8 cellular contexts compared by ENCODE assay signal in genomic region chrX:108165349-108166111, GRCh38.
DNase-seq lines count a peak whose midpoint lies in the region; ATAC-seq and TF ChIP-seq lines count a peak whose summit lies in the region.

No MANE protein-coding gene starts in this region.

- H3K27ac Mint-ChIP-seq in type B pancreatic cell = peak overlapping the region; percentile 26
- no peak overlapping the region for H3K27ac Mint-ChIP-seq in CD4-positive, alpha-beta T cell
- no peak overlapping the region for H3K27ac Mint-ChIP-seq in activated CD4-positive, alpha-beta memory T cell treated with anti-CD3 and anti-CD28 coated beads for 36 hours

- DNase-seq in A172 (ENCODE audit: low spot score) = peak; percentile 21
- peak; percentile 49 for DNase-seq in NCI-H69 (lab: John Stamatoyannopoulos, UW)
- DNase-seq in fibroblast of peridontal ligament (ENCODE audit: extremely low read depth) = peak; percentile 26
- DNase-seq in type B pancreatic cell (ENCODE audit: extremely low spot score, unreplicated experiment) = no peak
- no peak for DNase-seq in CD4-positive, alpha-beta T cell
- DNase-seq in GOT3 (lab: John Stamatoyannopoulos, UW) = no peak
- DNase-seq in activated CD4-positive, alpha-beta memory T cell treated with anti-CD3 and anti-CD28 coated beads for 36 hours = no peak

- H3K4me1 Mint-ChIP-seq in type B pancreatic cell (ENCODE audit: unreplicated experiment) = no peaks in the 10 kb centered on the region
- no peaks in the 10 kb centered on the region for H3K4me1 Mint-ChIP-seq in CD4-positive, alpha-beta T cell (ENCODE audit: low read depth)
- H3K4me1 Mint-ChIP-seq in activated CD4-positive, alpha-beta memory T cell treated with anti-CD3 and anti-CD28 coated beads for 36 hours (ENCODE audit: low read depth) = no peaks in the 10 kb centered on the region

- H3K9me3 ChIP-seq in CD4-positive, alpha-beta T cell (ENCODE audit: control insufficient read depth, low read length) = no peaks in the 10 kb centered on the region

- POLR2A ChIA-PET in CD4-positive, alpha-beta T cell (lab: Charles Lee) = no interaction called here
- POLR2A ChIA-PET in activated CD4-positive, alpha-beta memory T cell treated with anti-CD3 and anti-CD28 coated beads for 36 hours (lab: Charles Lee) = no interaction called here

- peak; percentile 68 for TF ChIP-seq CTCF in type B pancreatic cell (conservative IDR thresholded peaks at IDR 0.05)
- TF ChIP-seq CTCF in CD4-positive, alpha-beta T cell (IDR thresholded peaks at IDR 0.05) = no peak

- peaks cover 5% of the 10 kb centered on the region for H3K36me3 Mint-ChIP-seq in type B pancreatic cell
- no peaks in the 10 kb centered on the region for H3K36me3 Mint-ChIP-seq in CD4-positive, alpha-beta T cell (ENCODE audit: low read depth)
- H3K36me3 Mint-ChIP-seq in activated CD4-positive, alpha-beta memory T cell treated with anti-CD3 and anti-CD28 coated beads for 36 hours = no peaks in the 10 kb centered on the region

- H3K27me3 Mint-ChIP-seq in type B pancreatic cell = no peaks in the 10 kb centered on the region
- H3K27me3 Mint-ChIP-seq in CD4-positive, alpha-beta T cell = no peaks in the 10 kb centered on the region
- H3K27me3 Mint-ChIP-seq in activated CD4-positive, alpha-beta memory T cell treated with anti-CD3 and anti-CD28 coated beads for 36 hours = no peaks in the 10 kb centered on the region

- intact Hi-C loops in CD4-positive, alpha-beta T cell (cut with DNase I, micrococcal nuclease) = no loop called here
- intact Hi-C loops in activated CD4-positive, alpha-beta memory T cell treated with anti-CD3 and anti-CD28 coated beads for 36 hours (cut with micrococcal nuclease) = no loop called here

- H3K27ac ChIP-seq in CD4-positive, alpha-beta T cell (ENCODE audit: low read depth, low read length) = no peak overlapping the region

- CTCF ChIA-PET in CD4-positive, alpha-beta T cell (lab: Charles Lee) = no interaction called here
- CTCF ChIA-PET in activated CD4-positive, alpha-beta memory T cell treated with anti-CD3 and anti-CD28 coated beads for 36 hours (lab: Charles Lee) = no interaction called here

- no peaks in the 10 kb centered on the region for H3K27me3 ChIP-seq in CD4-positive, alpha-beta T cell (ENCODE audit: control insufficient read depth, insufficient read depth, low read length)

- H3K9me3 Mint-ChIP-seq in type B pancreatic cell = peaks cover 5% of the 10 kb centered on the region
- no peaks in the 10 kb centered on the region for H3K9me3 Mint-ChIP-seq in CD4-positive, alpha-beta T cell
- H3K9me3 Mint-ChIP-seq in activated CD4-positive, alpha-beta memory T cell treated with anti-CD3 and anti-CD28 coated beads for 36 hours = no peaks in the 10 kb centered on the region

- ATAC-seq in GM19395 (IDR thresholded peaks at IDR 0.05; ENCODE audit: unreplicated experiment) = peak; percentile 49
- ATAC-seq in CD4-positive, alpha-beta T cell (ENCODE audit: poor library complexity) = no peak

- no peak overlapping the region for H3K4me3 Mint-ChIP-seq in type B pancreatic cell
- no peak overlapping the region for H3K4me3 Mint-ChIP-seq in CD4-positive, alpha-beta T cell
- H3K4me3 Mint-ChIP-seq in activated CD4-positive, alpha-beta memory T cell treated with anti-CD3 and anti-CD28 coated beads for 36 hours = no peak overlapping the region

Comparison
In these comparisons a context has a peak if more than half of its experiments do, and no peak if none do; other contexts are left out.
1. DNase-seq: peak in A172 (single experiment), NCI-H69 (single experiment) and fibroblast of peridontal ligament (single experiment); none in type B pancreatic cell (single experiment), CD4-positive, alpha-beta T cell (0 of 10), GOT3 (single experiment) and activated CD4-positive, alpha-beta memory T cell treated with anti-CD3 and anti-CD28 coated beads for 36 hours (single experiment).